8 cellular contexts compared by ENCODE assay signal in the genomic region with DNA sequence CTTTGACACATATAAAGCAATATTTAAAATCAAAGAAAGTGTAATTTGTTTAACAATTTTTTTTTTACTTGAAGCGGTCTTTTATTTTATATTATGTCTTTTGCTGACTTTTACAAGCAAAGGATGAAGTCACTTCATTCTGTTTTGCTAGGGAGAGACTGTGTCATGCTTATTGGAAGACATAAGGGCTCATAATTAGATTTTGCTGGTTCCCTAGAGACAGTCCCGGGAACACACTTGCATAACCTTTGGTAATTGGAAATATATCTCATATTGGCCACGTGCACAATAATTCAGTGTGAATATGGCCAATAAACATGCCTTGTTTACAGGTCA. TPM values are rescaled to one million over a fixed set of nuclear protein-coding genes. Genes with fewer than 3 reads are reported as not detected.
A peak's percentile ranks its signal among the peaks of the same experiment; 100 is the strongest.
DNase-seq lines count a peak whose midpoint lies in the region; ATAC-seq and TF ChIP-seq lines count a peak whose summit lies in the region.

No MANE protein-coding gene starts in this region.

- H3K27me3 ChIP-seq in uterus (no peaks in the 10 kb centered on the region), H7 (ENCODE audit: control insufficient read depth, insufficient read depth, low read length) (no peaks in the 10 kb centered on the region)

- H3K27me3 Mint-ChIP-seq in activated naive CD4-positive, alpha-beta T cell treated with anti-CD3 and anti-CD28 coated beads, Interleukin-2, amount 50 U/mL, for 24 hours: peaks cover 12% of the 10 kb centered on the region

- H3K36me3 ChIP-seq in uterus: no peaks in the 10 kb centered on the region
- H3K36me3 ChIP-seq in H7 (replicated peaks; ENCODE audit: control insufficient read depth, insufficient read depth, low read length): no peaks in the 10 kb centered on the region

- H3K27ac ChIP-seq in VCaP (peak overlapping the region; percentile 75), uterus (peak overlapping the region in 1 of 2 donors; percentile 6)

- TF ChIP-seq POLR2A in uterus (IDR thresholded peaks at IDR 0.05): no peak

- H3K4me1 ChIP-seq in uterus: no peaks in the 10 kb centered on the region

- no peaks in the 10 kb centered on the region for H3K9me3 Mint-ChIP-seq in activated naive CD4-positive, alpha-beta T cell treated with anti-CD3 and anti-CD28 coated beads, Interleukin-2, amount 50 U/mL, for 24 hours

- H3K4me3 Mint-ChIP-seq in activated naive CD4-positive, alpha-beta T cell treated with anti-CD3 and anti-CD28 coated beads, Interleukin-2, amount 50 U/mL, for 24 hours: peak overlapping the region; percentile 84

- intact Hi-C loops in left colon (cut with DNase I, micrococcal nuclease): no loop called here
- intact Hi-C loops in uterus (cut with DNase I; ENCODE audit: low total_unique reads): no loop called here

- TF ChIP-seq CTCF in VCaP (conservative IDR thresholded peaks at IDR 0.05) (no peak), uterus (IDR thresholded peaks at IDR 0.05) (no peak)

- DNase-seq in activated naive CD4-positive, alpha-beta T cell treated with Interleukin-2 at 50 U/mL for 16 hours: no peak
- no peak for DNase-seq in left colon
- DNase-seq in uterus: no peak
- no peak for DNase-seq in inferior parietal cortex (ENCODE audit: extremely low spot score)
- no peak for DNase-seq in NCI-H524 treated with DMSO at 0.1 percent for 48 hours (lab: John Stamatoyannopoulos, UW)
- DNase-seq in H7: no peak

- H3K27ac Mint-ChIP-seq in activated naive CD4-positive, alpha-beta T cell treated with anti-CD3 and anti-CD28 coated beads, Interleukin-2, amount 50 U/mL, for 24 hours: no peak overlapping the region

- H3K4me3 ChIP-seq in uterus (peak overlapping the region; percentile 64 to 79), H7 (ENCODE audit: insufficient read depth, low read depth, low read length) (no peak overlapping the region)

- peaks cover 4% of the 10 kb centered on the region for H3K4me1 Mint-ChIP-seq in activated naive CD4-positive, alpha-beta T cell treated with anti-CD3 and anti-CD28 coated beads, Interleukin-2, amount 50 U/mL, for 24 hours

- ATAC-seq in left colon: peak; percentile 3

- peaks cover 2% of the 10 kb centered on the region for H3K36me3 Mint-ChIP-seq in activated naive CD4-positive, alpha-beta T cell treated with anti-CD3 and anti-CD28 coated beads, Interleukin-2, amount 50 U/mL, for 24 hours

- no peaks in the 10 kb centered on the region for H3K9me3 ChIP-seq in uterus

RNA-seq across cellular contexts. Expression of gene NET1, which starts 0.4 kb away (rescaled TPM):
- total RNA-seq in left colon: 100 to 1,000 TPM; 307 to 355 TPM
- total RNA-seq in uterus: 100 to 1,000 TPM in 2 of 4 donors, 10 to 100 TPM in 2; 21.0 to 126 (median 87.0) TPM
- total RNA-seq in H7 (2014; rRNA removed; shearing (Covaris generic)): 44.0 and 62.9 TPM in 2 replicates

RNA-seq across cellular contexts. Expression of gene TUBAL3, which starts 7.3 kb away (rescaled TPM):
- total RNA-seq in left colon (10 to 100 TPM; 38.6 to 53.9 TPM), uterus (not detected)
- 0.11 TPM in 1 of 2 replicates, not detected in the other for total RNA-seq in H7 (2014; rRNA removed; shearing (Covaris generic))

RNA-seq across cellular contexts. Expression of gene UCN3, which starts 47.1 kb away (rescaled TPM):
- total RNA-seq in left colon: 1 to 10 TPM; 4.5 to 6.1 TPM
- not detected for total RNA-seq in uterus
- not detected in 2 replicates for total RNA-seq in H7 (2014; rRNA removed; shearing (Covaris generic))

Comparison
In these comparisons a context has a peak if more than half of its experiments do, and no peak if none do; other contexts are left out.
1. RNA of gene TUBAL3, which starts 7.3 kb away (total RNA-seq): 38.6 to 53.9 TPM in left colon; not detected in uterus and 0.11 TPM in H7; every median in the first group is over 10 times any median in the second.